Comparison of ENCODE assay signal across 17 cellular contexts in genomic region chr1:189774721-189775287, GRCh38.
"Had no signal": no experiment of that assay in that cellular context is flagged by ENCODE, and none has a peak within 500 bp of the region (broad histone marks: within the 10 kb centered on the region; RNA-seq: fewer than 3 reads in every experiment).

No MANE protein-coding gene starts in this region.

- H3K4me1 ChIP-seq: adrenal gland, tibial artery had no signal

- H3K4me3 ChIP-seq: adrenal gland, lung, tibial artery had no signal

- H3K27ac ChIP-seq: adrenal gland, tibial artery had no signal

- DNase-seq: activated CD4-positive, alpha-beta T cell treated with anti-CD3 and anti-CD28 coated beads, Interleukin-2, amount 10 ng/mL, durations not matched to agents 7 days and 5 days; activated CD8-positive, alpha-beta memory T cell treated with anti-CD3 and anti-CD28 coated beads, Interleukin-2, amount 50 U/mL, for 4 hours; activated gamma-delta T cell; activated T-cell treated with anti-CD3 and anti-CD28 coated beads, Interleukin-2, amount 50 U/mL, for 48 hours; adrenal gland; effector memory CD8-positive, alpha-beta T cell; hippocampal formation; islet precursor cell; left colon; occipital lobe; retina; stimulated activated CD4-positive, alpha-beta T cell treated with anti-CD3 and anti-CD28 coated beads, Interleukin-2, amount 100 ng/mL, for 24 hours; stimulated activated naive CD4-positive, alpha-beta T cell treated with Interleukin-2 at 50 U/mL for 16 hours; tibial artery had no signal

- ATAC-seq: activated CD4-positive, CD25-positive, alpha-beta regulatory T cell treated with anti-CD3 and anti-CD28 coated beads, Interleukin-2, amount 50 U/mL, for 24 hours; activated naive CD4-positive, alpha-beta T cell treated with anti-CD3 and anti-CD28 coated beads, Interleukin-2, amount 50 U/mL, for 72 hours; effector memory CD8-positive, alpha-beta T cell; left colon had no signal

- H3K27me3 ChIP-seq: adrenal gland, tibial artery had no signal

- H3K36me3 ChIP-seq: adrenal gland, tibial artery had no signal

- H3K9me3 ChIP-seq: adrenal gland, tibial artery had no signal
